8 cellular contexts compared by ENCODE assay signal in genomic region chr16:85555549-85556455, GRCh38. TPM values are rescaled to one million over a fixed set of nuclear protein-coding genes. Genes with fewer than 3 reads are reported as not detected.
DNase-seq lines count a peak whose midpoint lies in the region; ATAC-seq and TF ChIP-seq lines count a peak whose summit lies in the region.

No MANE protein-coding gene starts in this region.

- H3K27ac ChIP-seq in WERI-Rb-1 (peak overlapping the region; percentile 80), esophagus squamous epithelium (peak overlapping the region; percentile 68 to 94 (median 86))

- peak overlapping the region; percentile 95 for H3K4me3 Mint-ChIP-seq in neural crest cell

- no peaks in the 10 kb centered on the region for H3K27me3 ChIP-seq in WERI-Rb-1 (ENCODE audit: insufficient read depth, low read depth, severe bottlenecking)
- H3K27me3 ChIP-seq in esophagus squamous epithelium = peaks cover 0 to 21% (median 0%) of the 10 kb centered on the region in 4 donors

- H3K27ac Mint-ChIP-seq in neural crest cell (ENCODE audit: unreplicated experiment) = peak overlapping the region; percentile 79

- H3K36me3 Mint-ChIP-seq in neural crest cell (ENCODE audit: low read depth) = no peaks in the 10 kb centered on the region

- intact Hi-C loops in esophagus squamous epithelium (cut with DNase I) = no loop called here

- 0 to 1% methylated on average over 30 to 35 of the region's 51 CpGs for WGBS in esophagus squamous epithelium, 2 donors

- TF ChIP-seq CTCF in WERI-Rb-1 (IDR thresholded peaks at IDR 0.05; ENCODE audit: low read depth, low read length) = no peak
- TF ChIP-seq CTCF in esophagus squamous epithelium (IDR thresholded peaks at IDR 0.05) = no peak
- TF ChIP-seq CTCF in neural crest cell (conservative IDR thresholded peaks at IDR 0.05) = no peak

- H3K4me1 Mint-ChIP-seq in neural crest cell = peaks cover 59% of the 10 kb centered on the region

- H3K4me1 ChIP-seq in esophagus squamous epithelium = peaks cover 34 to 74% (median 58%) of the 10 kb centered on the region in 3 donors

- no peaks in the 10 kb centered on the region for H3K9me3 Mint-ChIP-seq in neural crest cell

- H3K9me3 ChIP-seq in WERI-Rb-1 (ENCODE audit: severe bottlenecking) = no peaks in the 10 kb centered on the region
- H3K9me3 ChIP-seq in esophagus squamous epithelium = no peaks in the 10 kb centered on the region

- TF ChIP-seq POLR2A in esophagus squamous epithelium (IDR thresholded peaks at IDR 0.05) = peak in 1 of 4 donors; percentile 20

- H3K27me3 Mint-ChIP-seq in neural crest cell (ENCODE audit: low read depth) = peaks cover 60% of the 10 kb centered on the region

- H3K36me3 ChIP-seq in WERI-Rb-1 = peaks cover 4% of the 10 kb centered on the region; the same call in 1 of the 2 replicates
- no peaks in the 10 kb centered on the region for H3K36me3 ChIP-seq in esophagus squamous epithelium

- H3K4me3 ChIP-seq in WERI-Rb-1 (ENCODE audit: low read depth, low read length) = peak overlapping the region; percentile 74
- H3K4me3 ChIP-seq in esophagus squamous epithelium = peak overlapping the region; percentile 53 to 93 (median 74)

- peak; percentile 62 for DNase-seq in NK-92 treated with Interleukin-12 subunit alpha and Interleukin-12 subunit beta, amount 100 ng/mL, for 24 hours (lab: John Stamatoyannopoulos, UW)
- no peak for DNase-seq in NK-92 (lab: John Stamatoyannopoulos, UW; ENCODE audit: unreplicated experiment)
- peak; percentile 72 for DNase-seq in NCI-H1092 (lab: John Stamatoyannopoulos, UW)
- peak; percentile 72 for DNase-seq in WERI-Rb-1
- DNase-seq in esophagus squamous epithelium (lab: John Stamatoyannopoulos, UW) = no peak
- DNase-seq in neural crest cell (ENCODE audit: low read depth, low spot score) = no peak

- no peak for ATAC-seq in GM21423 (IDR thresholded peaks at IDR 0.05; ENCODE audit: unreplicated experiment)
- ATAC-seq in GM18502 (IDR thresholded peaks at IDR 0.05; ENCODE audit: poor library complexity, unreplicated experiment) = no peak

RNA-seq across cellular contexts. Expression of gene GSE1, which starts 57.3 kb away (rescaled TPM):
- total RNA-seq in esophagus squamous epithelium (10 to 100 TPM; 24.6 to 33.6 (median 28.9) TPM), neural crest cell (26.7 and 27.3 TPM in 2 replicates)

Comparison
In these comparisons a context has a peak if more than half of its experiments do, and no peak if none do; other contexts are left out.
1. DNase-seq: peak in NK-92 treated with Interleukin-12 subunit alpha and Interleukin-12 subunit beta, amount 100 ng/mL, for 24 hours (single experiment), NCI-H1092 (single experiment) and WERI-Rb-1 (single experiment); none in NK-92 (single experiment), esophagus squamous epithelium (single experiment) and neural crest cell (single experiment).